Comparison of ENCODE assay signal across 1 cellular context in the genomic region with DNA sequence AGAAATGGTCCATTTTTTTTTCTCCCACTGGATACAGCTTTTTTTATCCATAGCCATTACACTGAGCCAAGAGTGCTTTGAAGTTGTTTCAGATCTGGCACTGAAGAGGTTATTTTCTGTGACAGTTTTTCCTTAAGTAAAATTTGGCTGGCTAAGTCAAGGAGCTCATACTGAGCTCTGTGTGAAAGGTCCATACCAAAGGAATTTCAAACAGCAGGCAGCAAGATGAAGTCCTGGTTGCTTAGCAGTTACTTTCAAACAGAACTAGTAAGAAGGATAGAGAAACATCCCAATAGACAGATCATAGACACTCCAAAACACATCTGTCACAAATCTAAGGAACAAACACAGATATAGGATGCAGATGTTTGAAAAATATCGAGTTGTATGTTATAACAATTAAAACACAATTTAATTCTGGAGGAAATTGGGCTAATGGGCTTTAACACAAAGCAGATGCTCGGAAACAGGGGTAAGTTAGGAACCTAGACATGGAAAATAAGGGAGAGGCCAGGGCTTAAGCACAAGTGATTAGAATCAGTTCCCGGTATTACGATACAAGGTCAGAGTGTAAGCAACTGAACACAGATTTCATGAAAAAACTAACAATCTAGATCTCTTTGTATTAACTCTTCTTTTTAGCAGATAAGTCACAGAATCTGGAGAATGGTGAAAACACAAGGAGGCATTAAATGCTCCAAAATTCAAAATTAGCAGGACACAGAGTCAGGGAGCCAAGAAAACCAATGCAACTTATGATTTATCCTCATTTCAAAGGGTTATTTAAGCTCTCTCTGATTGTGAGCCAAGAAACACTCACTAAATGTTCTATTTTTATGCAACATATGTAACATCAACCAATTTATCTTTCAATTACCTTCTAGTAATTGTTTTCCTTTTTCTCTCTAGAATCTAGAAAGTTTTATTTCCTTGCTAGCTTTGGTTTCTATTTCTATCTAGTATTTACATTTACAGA.
TF ChIP-seq lines count a peak whose summit lies in the region.

No MANE protein-coding gene starts in this region.

TF ChIP-seq in SK-N-SH treated with all-trans-retinoic acid at 6 μM for 48 hours, 23 proteins besides CTCF, POLR2A, EP300 and RAD21 (continued from another document):
- TF ChIP-seq, protein P1, sequence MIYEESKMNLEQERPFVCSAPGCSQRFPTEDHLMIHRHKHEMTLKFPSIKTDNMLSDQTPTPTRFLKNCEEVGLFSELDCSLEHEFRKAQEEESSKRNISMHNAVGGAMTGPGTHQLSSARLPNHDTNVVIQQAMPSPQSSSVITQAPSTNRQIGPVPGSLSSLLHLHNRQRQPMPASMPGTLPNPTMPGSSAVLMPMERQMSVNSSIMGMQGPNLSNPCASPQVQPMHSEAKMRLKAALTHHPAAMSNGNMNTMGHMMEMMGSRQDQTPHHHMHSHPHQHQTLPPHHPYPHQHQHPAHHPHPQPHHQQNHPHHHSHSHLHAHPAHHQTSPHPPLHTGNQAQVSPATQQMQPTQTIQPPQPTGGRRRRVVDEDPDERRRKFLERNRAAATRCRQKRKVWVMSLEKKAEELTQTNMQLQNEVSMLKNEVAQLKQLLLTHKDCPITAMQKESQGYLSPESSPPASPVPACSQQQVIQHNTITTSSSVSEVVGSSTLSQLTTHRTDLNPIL (CRISPR knock-in tag; IDR thresholded peaks at IDR 0.05; ENCODE audit: low read depth): peak; percentile 31; the same call in 1 of the 2 replicates
